ENCODE assay signal across 8 cellular contexts in genomic region chr1:169893645-169894423, GRCh38. TPM values are rescaled to one million over a fixed set of nuclear protein-coding genes. Genes with fewer than 3 reads are reported as not detected.
DNase-seq lines count a peak whose midpoint lies in the region; ATAC-seq and TF ChIP-seq lines count a peak whose summit lies in the region.

SCYL3 (minus strand) TSS chr1:169893896; CDS start chr1:169888840, 5,056 bp downstream.

- intact Hi-C loops in Panc1 (cut with micrococcal nuclease; ENCODE audit: unreplicated experiment) = no loop called here

- DNase-seq in DMS53 (lab: John Stamatoyannopoulos, UW) (peak; percentile 98), KG1 (lab: John Stamatoyannopoulos, UW) (peak; percentile 92), Panc1 (ENCODE audit: low read depth, low spot score) (peak; percentile 95)
- DNase-seq in activated T-cell treated with anti-CD3 and anti-CD28 coated beads, Interleukin-2, amount 50 U/mL, for 48 hours = peak; percentile 92 to 93
- DNase-seq in stimulated activated CD8-positive, alpha-beta memory T cell treated with anti-CD3 and anti-CD28 coated beads, Interleukin-7, amount 100 ng/mL, for 24 hours (ENCODE audit: low read depth) = peak; percentile 69

- in situ Hi-C loops in Panc1 (cut with HindIII; ENCODE audit: low pct_unique_long_range_greater_than_20kb, low sequenced_read_pairs) = no loop called here

- ATAC-seq in GM21723 (IDR thresholded peaks at IDR 0.05; ENCODE audit: unreplicated experiment) = peak; percentile 91
- peak; percentile 98 for ATAC-seq in Panc1
- ATAC-seq in esophagus mucosa = peak; percentile 96

- BruUV-seq in Panc1 (replicated peaks; lab: Mats Ljungman, UMichigan) = no TSS peak

- H3K4me3 ChIP-seq in Panc1 (ENCODE audit: low read depth in 2 of 2, low read length in 2 of 2) (peak within 1 kb of the TSS; percentile 73 to 92), muscle layer of colon (ENCODE audit: low read depth in 1 of 2, low read length in 2 of 2) (peak within 1 kb of the TSS; percentile 62 to 72)

- peak within 1 kb of the TSS; percentile 77 for H3K9ac ChIP-seq in muscle layer of colon (ENCODE audit: low read length)

- no peaks in the 10 kb centered on the region; the same call in 1 of the 2 replicates for H3K27me3 ChIP-seq in Panc1 (ENCODE audit: control insufficient read depth, insufficient read depth, low read length)
- no peaks in the 10 kb centered on the region for H3K27me3 ChIP-seq in muscle layer of colon (ENCODE audit: control insufficient read depth in 1 of 2, insufficient read depth in 2 of 2, low read length in 2 of 2)

- H3K27ac ChIP-seq in Panc1 (ENCODE audit: low read length) (peak within 1 kb of the TSS; percentile 100), muscle layer of colon (ENCODE audit: low read depth, low read length) (peak within 1 kb of the TSS; percentile 45)

- no peak for TF ChIP-seq CTCF in Panc1 (IDR thresholded peaks at IDR 0.05)

- H3K9me3 ChIP-seq in Panc1 (ENCODE audit: control insufficient read depth, insufficient read depth, low read depth, low read length) = no peaks in the 10 kb centered on the region
- no peaks in the 10 kb centered on the region for H3K9me3 ChIP-seq in muscle layer of colon (ENCODE audit: low read length)

- POLR2A ChIA-PET in Panc1 (lab: Charles Lee) = interaction anchor here (0.6 to 0.7 kb wide), 7 partner anchors 41 to 1036 kb away, joined by 3 to 14 read pairs (median 5); no protein-coding TSS in a partner anchor

- peaks cover 8% of the 10 kb centered on the region; the same call in 1 of the 2 replicates for H3K36me3 ChIP-seq in Panc1 (ENCODE audit: control insufficient read depth, insufficient read depth, low read length)
- H3K36me3 ChIP-seq in muscle layer of colon (ENCODE audit: insufficient read depth, low read length) = no peaks in the 10 kb centered on the region

- CTCF ChIA-PET in Panc1 (lab: Charles Lee) = interaction anchor here (0.6 kb wide), 1 partner anchor 517 kb away, joined by 3 read pairs; no protein-coding TSS in a partner anchor

- H3K4me1 ChIP-seq in Panc1 (ENCODE audit: control insufficient read depth, insufficient read depth, low read length) (peaks cover 25% of the 10 kb centered on the region), muscle layer of colon (ENCODE audit: insufficient read depth, low read length) (peaks cover 14% of the 10 kb centered on the region)

RNA-seq across cellular contexts. Expression of gene SCYL3, which starts in this region (rescaled TPM):
- 7.8 TPM for total RNA-seq in Panc1 (2021; ENCODE audit: unreplicated experiment)
- polyA plus RNA-seq in Panc1 (2012; ENCODE audit: insufficient read length) = 4.3 TPM
- total RNA-seq in esophagus mucosa = 7.8 TPM

Comparison
In these comparisons a context has a peak if more than half of its experiments do, and no peak if none do; other contexts are left out.
1. Peak in every context shown above with its lines: DNase-seq, ATAC-seq, H3K4me3 ChIP-seq and H3K27ac ChIP-seq.